In the genomic region with DNA sequence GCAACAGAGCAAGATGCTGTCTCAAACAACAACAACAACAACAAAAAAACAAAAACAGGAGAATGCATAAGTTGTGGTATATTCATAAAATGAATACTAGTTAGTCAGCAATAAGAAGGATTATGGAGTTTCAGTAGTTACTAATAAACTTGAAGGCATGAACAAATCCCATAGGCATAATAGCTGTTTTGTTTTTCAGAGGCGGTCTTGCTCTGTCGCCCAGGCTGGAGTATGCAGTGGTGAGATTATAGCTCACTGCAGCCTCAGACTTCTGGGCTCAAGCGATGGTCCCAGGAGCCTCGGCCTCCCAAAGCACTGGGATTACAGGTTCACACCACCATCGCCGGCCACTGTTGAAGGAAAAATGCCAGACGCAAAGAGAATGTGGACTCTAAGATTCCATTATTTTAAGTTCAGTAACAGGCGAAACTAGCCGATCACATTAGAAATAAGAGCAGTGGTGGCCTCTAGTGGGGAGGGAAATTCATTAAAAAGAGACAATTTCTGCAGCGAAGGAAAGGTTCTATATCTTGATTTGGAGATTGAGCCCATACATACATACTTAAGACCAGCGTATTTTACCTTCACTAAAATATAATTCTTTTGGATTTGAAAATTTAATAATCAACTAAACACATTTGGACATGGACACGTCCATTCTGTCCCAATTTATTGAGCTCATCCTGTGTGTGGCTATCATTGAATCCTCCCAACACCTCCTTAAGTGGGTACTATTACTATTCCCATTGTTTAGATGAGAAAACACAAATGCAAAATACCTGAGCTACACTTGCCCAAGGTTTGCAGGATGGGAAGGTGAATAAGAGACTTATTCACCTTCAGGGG, we compare ENCODE assay signal across 8 cellular contexts. TPM values are rescaled to one million over a fixed set of nuclear protein-coding genes. Genes with fewer than 3 reads are reported as not detected.
DNase-seq lines count a peak whose midpoint lies in the region; ATAC-seq and TF ChIP-seq lines count a peak whose summit lies in the region.

No MANE protein-coding gene starts in this region.

- ATAC-seq in SK-N-SH treated with all-trans-retinoic acid at 6 μM for 48 hours, result peak; percentile 66
- ATAC-seq in sciatic nerve, result peak; percentile 67

- DNase-seq in DMS 273 (lab: John Stamatoyannopoulos, UW; ENCODE audit: unreplicated experiment), result peak; percentile 72
- no peak for DNase-seq in DMS 273 treated with DMSO at 0.1 percent for 48 hours (lab: John Stamatoyannopoulos, UW)
- peak; percentile 69 for DNase-seq in KG1 (lab: John Stamatoyannopoulos, UW)
- DNase-seq in astrocyte of the hippocampus (ENCODE audit: low read depth, low spot score), result peak; percentile 75
- DNase-seq in hepatic stellate cell (ENCODE audit: low spot score), result peak; percentile 50
- no peak for DNase-seq in sciatic nerve (ENCODE audit: low spot score)
- DNase-seq in NCI-H1436 (lab: John Stamatoyannopoulos, UW), result no peak

- intact Hi-C loops in sciatic nerve (cut with DNase I), result loop anchor here (10.0 kb wide), 1 partner anchor 358 kb away; no protein-coding TSS in a partner anchor

TF ChIP-seq in SK-N-SH treated with all-trans-retinoic acid at 6 μM for 48 hours, 23 proteins besides CTCF, POLR2A, EP300 and RAD21:
- no peak for TF ChIP-seq ZFP3 (CRISPR knock-in tag; IDR thresholded peaks at IDR 0.05)

RNA-seq across cellular contexts. Expression of gene HDAC11, which starts 27.4 kb away (rescaled TPM):
- 38.8 TPM for total RNA-seq in sciatic nerve

RNA-seq across cellular contexts. Expression of gene NUP210, which starts 32.6 kb away (rescaled TPM):
- total RNA-seq in sciatic nerve, result 5.5 TPM

Comparison
In these comparisons a context has a peak if more than half of its experiments do, and no peak if none do; other contexts are left out.
1. DNase-seq: peak in DMS 273 (single experiment), KG1 (single experiment), astrocyte of the hippocampus (single experiment) and hepatic stellate cell (single experiment); none in DMS 273 treated with DMSO at 0.1 percent for 48 hours (single experiment), sciatic nerve (single experiment) and NCI-H1436 (single experiment).